In the genomic region with DNA sequence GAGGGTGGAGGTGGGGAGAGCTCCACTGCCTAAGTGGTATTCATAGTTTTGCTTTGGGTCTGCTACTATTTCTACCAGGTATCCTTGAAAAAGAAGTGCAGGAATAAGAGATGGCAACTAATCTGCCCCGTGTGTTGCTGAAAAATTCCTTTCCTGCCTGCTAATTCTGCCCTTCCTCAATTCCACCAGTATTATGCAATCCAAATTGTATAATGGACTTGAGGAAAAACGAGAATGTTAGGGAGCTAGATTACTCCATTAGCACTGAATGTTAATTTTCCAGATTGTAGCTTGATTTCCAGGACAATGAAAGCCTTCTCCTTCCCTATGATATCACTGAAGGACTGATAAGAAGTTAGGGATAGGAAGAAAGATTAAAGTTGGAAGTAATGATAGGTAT, we compare ENCODE assay signal across 19 cellular contexts. TPM values are rescaled to one million over a fixed set of nuclear protein-coding genes. Genes with fewer than 3 reads are reported as not detected.
DNase-seq lines count a peak whose midpoint lies in the region; ATAC-seq and TF ChIP-seq lines count a peak whose summit lies in the region.
"Had no signal": no experiment of that assay in that cellular context is flagged by ENCODE, and none has a peak within 500 bp of the region (broad histone marks: within the 10 kb centered on the region; RNA-seq: fewer than 3 reads in every experiment).

No MANE protein-coding gene starts in this region.

- intact Hi-C loops in dorsolateral prefrontal cortex (cut with DNase I) = no loop called here
- intact Hi-C loops in activated CD4-positive, alpha-beta T cell treated with anti-CD3 and anti-CD28 coated beads for 36 hours (cut with DNase I, micrococcal nuclease) = no loop called here

- no peak for TF ChIP-seq CTCF in SK-N-SH (IDR thresholded peaks at IDR 0.05)
- TF ChIP-seq CTCF in foreskin keratinocyte (conservative IDR thresholded peaks at IDR 0.05) = no peak
- no peak for TF ChIP-seq CTCF in smooth muscle cell (IDR thresholded peaks at IDR 0.05; ENCODE audit: borderline replicate concordance, insufficient read depth, poor library complexity, severe bottlenecking)
- no peak for TF ChIP-seq CTCF in dorsolateral prefrontal cortex (IDR thresholded peaks at IDR 0.05 in 54 of 56, conservative IDR thresholded peaks at IDR 0.05 in 2 of 56; ENCODE audit: low read depth in 1 of 56, partially characterized antibody in 56 of 56)

- no peaks in the 10 kb centered on the region for H4K20me1 ChIP-seq in GM23248 (ENCODE audit: insufficient read depth)
- peaks cover 38% of the 10 kb centered on the region for H4K20me1 ChIP-seq in SK-N-SH (ENCODE audit: insufficient read depth)
- peaks cover 79% of the 10 kb centered on the region for H4K20me1 ChIP-seq in smooth muscle cell (ENCODE audit: low read depth)

- H3K4me2 ChIP-seq in GM23248 (ENCODE audit: unreplicated experiment) = peak overlapping the region; percentile 73
- peak overlapping the region; percentile 64 for H3K4me2 ChIP-seq in SK-N-SH
- H3K4me2 ChIP-seq in smooth muscle cell = peak overlapping the region; percentile 75

- in situ Hi-C loops in GM23248 (cut with MboI) = no loop called here

- TF ChIP-seq EP300 in SK-N-SH (IDR thresholded peaks at IDR 0.05; ENCODE audit: borderline replicate concordance in 1 of 2, low read depth in 1 of 2, low read length in 1 of 2) = no peak

- peak; percentile 36 for DNase-seq in GM23248
- DNase-seq in SK-N-SH = no peak
- DNase-seq in foreskin keratinocyte = peak in 1 of 2 donors; percentile 25
- DNase-seq in smooth muscle cell (lab: John Stamatoyannopoulos, UW; ENCODE audit: unreplicated experiment) = no peak
- no peak for DNase-seq in dorsolateral prefrontal cortex
- DNase-seq in activated CD4-positive, alpha-beta T cell treated with anti-CD3 and anti-CD28 coated beads for 36 hours = no peak
- DNase-seq: activated CD4-positive, alpha-beta T cell treated with anti-CD3 and anti-CD28 coated beads, Interleukin-2, amount 50 U/mL, for 1 hour; CD8-positive, alpha-beta T cell; dermis blood vessel endothelial cell; GF-D8; MM.1S; NCI-H2171 treated with DMSO at 0.1 percent for 48 hours; retina; stimulated activated naive CD8-positive, alpha-beta T cell treated with anti-CD3 and anti-CD28 coated beads, Interleukin-15, amount 100 ng/mL, for 72 hours; T-helper 2 cell had no signal

- no peak overlapping the region for H3K27ac Mint-ChIP-seq in activated CD4-positive, alpha-beta T cell treated with anti-CD3 and anti-CD28 coated beads for 36 hours
- H3K27ac Mint-ChIP-seq: activated T-helper 2 cell treated with anti-CD3 and anti-CD28 coated beads, Interferon-gamma antibody, Interleukin-2, Interleukin-4, amounts not matched to agents 10 μg/mL and 5 μg/mL and 100 μg/mL, durations not matched to agents 14 hours and 24 hours and 36 hours; CD8-positive, alpha-beta T cell; stimulated activated naive CD8-positive, alpha-beta T cell treated with anti-CD3 and anti-CD28 coated beads, Interleukin-15, amount 100 ng/mL, for 72 hours had no signal

- H3K4me3 ChIP-seq in GM23248 (peak overlapping the region; percentile 17), SK-N-SH (ENCODE audit: low read depth in 2 of 2, low read length in 1 of 2) (peak overlapping the region in 1 of 2 experiments; percentile 31; a peak in 1 of 4 replicates), smooth muscle cell (no peak overlapping the region), dorsolateral prefrontal cortex (no peak overlapping the region)
- H3K4me3 ChIP-seq: gastrocnemius medialis, HAP-1 had no signal

- no peak overlapping the region for H2AFZ ChIP-seq in GM23248
- no peak overlapping the region for H2AFZ ChIP-seq in SK-N-SH (ENCODE audit: low read depth)
- no peak overlapping the region for H2AFZ ChIP-seq in smooth muscle cell (ENCODE audit: low read depth)

- H3K9me3 ChIP-seq in GM23248 (ENCODE audit: low read depth) (no peaks in the 10 kb centered on the region), SK-N-SH (no peaks in the 10 kb centered on the region), smooth muscle cell (replicated peaks; ENCODE audit: low read depth) (no peaks in the 10 kb centered on the region)
- H3K9me3 ChIP-seq: gastrocnemius medialis, HAP-1 had no signal

- POLR2A ChIA-PET in SK-N-SH (lab: Yijun Ruan, JAX) = no interaction called here
- POLR2A ChIA-PET in activated CD4-positive, alpha-beta T cell treated with anti-CD3 and anti-CD28 coated beads for 36 hours (lab: Charles Lee) = interaction anchor here (1.5 kb wide), 1 partner anchor 8 kb away, joined by 4 read pairs; no protein-coding TSS in a partner anchor

- H3K9me2 ChIP-seq in GM23248 (ENCODE audit: insufficient read depth) (no peaks in the 10 kb centered on the region), SK-N-SH (no peaks in the 10 kb centered on the region)

- ATAC-seq in foreskin keratinocyte (peak; percentile 10), GM19397 (IDR thresholded peaks at IDR 0.05; ENCODE audit: unreplicated experiment) (no peak)
- no peak for ATAC-seq in activated CD4-positive, alpha-beta T cell treated with anti-CD3 and anti-CD28 coated beads for 36 hours
- ATAC-seq: CD8-positive, alpha-beta T cell; stimulated activated naive CD8-positive, alpha-beta T cell treated with anti-CD3 and anti-CD28 coated beads, Interleukin-15, amount 100 ng/mL, for 72 hours had no signal

- CTCF ChIA-PET in SK-N-SH (lab: Yijun Ruan, JAX) = interaction anchor here (1.4 kb wide), 1 partner anchor 10 kb away, joined by 6 read pairs; no protein-coding TSS in a partner anchor
- CTCF ChIA-PET in activated CD4-positive, alpha-beta T cell treated with anti-CD3 and anti-CD28 coated beads for 36 hours (lab: Charles Lee) = interaction anchor here (0.9 kb wide), 1 partner anchor 9 kb away, joined by 3 read pairs; no protein-coding TSS in a partner anchor

- peaks cover 38% of the 10 kb centered on the region for H3K36me3 Mint-ChIP-seq in activated CD4-positive, alpha-beta T cell treated with anti-CD3 and anti-CD28 coated beads for 36 hours (ENCODE audit: low read depth)
- H3K36me3 Mint-ChIP-seq: CD8-positive, alpha-beta T cell had no signal

- TF ChIP-seq RAD21 in SK-N-SH (IDR thresholded peaks at IDR 0.05; ENCODE audit: low read length) = no peak

- H3K79me2 ChIP-seq in GM23248 (ENCODE audit: insufficient read depth) (peaks cover 63% of the 10 kb centered on the region), SK-N-SH (ENCODE audit: insufficient read depth) (peaks cover 91% of the 10 kb centered on the region), smooth muscle cell (ENCODE audit: low read depth) (peaks cover 54% of the 10 kb centered on the region)

- H3K4me1 ChIP-seq in GM23248 (ENCODE audit: insufficient read depth) (peaks cover 56% of the 10 kb centered on the region), SK-N-SH (ENCODE audit: control insufficient read depth in 1 of 2, insufficient read depth in 2 of 2, low read depth in 1 of 2, low read length in 1 of 2) (peaks cover 24 to 71% of the 10 kb centered on the region in 2 experiments), foreskin keratinocyte (peaks cover 12% of the 10 kb centered on the region), smooth muscle cell (ENCODE audit: low read depth) (peaks cover 36% of the 10 kb centered on the region)
- H3K4me1 ChIP-seq: HAP-1 had no signal

- H3K9ac ChIP-seq in GM23248 = no peak overlapping the region
- peak overlapping the region; percentile 44; the same call in 1 of the 2 replicates for H3K9ac ChIP-seq in SK-N-SH
- H3K9ac ChIP-seq in smooth muscle cell (ENCODE audit: low read depth) = peak overlapping the region; percentile 56

- H3F3A ChIP-seq in GM23248 (ENCODE audit: insufficient read depth) (peaks cover 54% of the 10 kb centered on the region), SK-N-SH (replicated peaks; ENCODE audit: insufficient read depth) (peaks cover 57% of the 10 kb centered on the region), smooth muscle cell (ENCODE audit: low read depth) (peaks cover 36% of the 10 kb centered on the region)

- no peaks in the 10 kb centered on the region for H3K36me3 ChIP-seq in GM23248 (ENCODE audit: low read depth)
- peaks cover 6 to 43% of the 10 kb centered on the region in 2 experiments for H3K36me3 ChIP-seq in SK-N-SH (replicated peaks in 1 of 2; ENCODE audit: control insufficient read depth in 1 of 2, insufficient read depth in 2 of 2, low read length in 1 of 2)
- no peaks in the 10 kb centered on the region for H3K36me3 ChIP-seq in smooth muscle cell (ENCODE audit: low read depth)
- H3K36me3 ChIP-seq: gastrocnemius medialis, HAP-1 had no signal

- no peak overlapping the region for H3K4me3 Mint-ChIP-seq in activated CD4-positive, alpha-beta T cell treated with anti-CD3 and anti-CD28 coated beads for 36 hours
- H3K4me3 Mint-ChIP-seq: CD8-positive, alpha-beta T cell; stimulated activated naive CD8-positive, alpha-beta T cell treated with anti-CD3 and anti-CD28 coated beads, Interleukin-15, amount 100 ng/mL, for 72 hours had no signal

- 3 to 11% methylated on average over 2 of the region's 2 CpGs for WGBS in GM23248 (ENCODE audit: low coverage in 1 of 2, low lambda C conversion rate in 2 of 2, missing lambda C conversion rate in 2 of 2), 2 experiments
- 25% methylated on average over 2 of the region's 2 CpGs for WGBS in SK-N-SH (ENCODE audit: low lambda C conversion rate)
- 2% methylated on average over 2 of the region's 2 CpGs for WGBS in smooth muscle cell (ENCODE audit: low lambda C conversion rate)

- no peaks in the 10 kb centered on the region for H3K9me3 Mint-ChIP-seq in activated CD4-positive, alpha-beta T cell treated with anti-CD3 and anti-CD28 coated beads for 36 hours (ENCODE audit: low read depth)
- H3K9me3 Mint-ChIP-seq: activated T-helper 2 cell treated with anti-CD3 and anti-CD28 coated beads, Interferon-gamma antibody, Interleukin-2, Interleukin-4, amounts not matched to agents 10 μg/mL and 5 μg/mL and 100 μg/mL, durations not matched to agents 14 hours and 24 hours and 36 hours; CD8-positive, alpha-beta T cell; stimulated activated naive CD8-positive, alpha-beta T cell treated with anti-CD3 and anti-CD28 coated beads, Interleukin-15, amount 100 ng/mL, for 72 hours had no signal

- H3K27ac ChIP-seq in GM23248 (peak overlapping the region; percentile 67), SK-N-SH (ENCODE audit: low read depth in 2 of 2, low read length in 1 of 2) (peak overlapping the region; percentile 74 to 92; a peak in 3 of 4 replicates), foreskin keratinocyte (no peak overlapping the region), smooth muscle cell (ENCODE audit: low read depth) (peak overlapping the region; percentile 91), dorsolateral prefrontal cortex (peak overlapping the region in 1 of 59 donors; percentile 18)

- H3K27me3 ChIP-seq in GM23248 (replicated peaks; ENCODE audit: insufficient read depth) (no peaks in the 10 kb centered on the region), SK-N-SH (ENCODE audit: insufficient read depth) (no peaks in the 10 kb centered on the region), foreskin keratinocyte (no peaks in the 10 kb centered on the region), smooth muscle cell (ENCODE audit: low read depth) (no peaks in the 10 kb centered on the region), dorsolateral prefrontal cortex (no peaks in the 10 kb centered on the region)
- H3K27me3 ChIP-seq: gastrocnemius medialis had no signal

- no peaks in the 10 kb centered on the region for H3K27me3 Mint-ChIP-seq in activated CD4-positive, alpha-beta T cell treated with anti-CD3 and anti-CD28 coated beads for 36 hours

- peaks cover 59% of the 10 kb centered on the region for H3K4me1 Mint-ChIP-seq in activated CD4-positive, alpha-beta T cell treated with anti-CD3 and anti-CD28 coated beads for 36 hours
- H3K4me1 Mint-ChIP-seq: stimulated activated naive CD8-positive, alpha-beta T cell treated with anti-CD3 and anti-CD28 coated beads, Interleukin-15, amount 100 ng/mL, for 72 hours had no signal

RNA-seq across cellular contexts. Expression of gene ADAM19, which starts 16.9 kb away (rescaled TPM):
- total RNA-seq in GM23248 (2014; rRNA removed; shearing (Covaris generic)) = 20.5 and 21.1 TPM in 2 replicates
- 18.1 and 18.8 TPM in 2 replicates for polyA plus RNA-seq in GM23248 (2016; fragmentation: Nextera tagmentation; extraction: Ambion mirVana)
- polyA plus RNA-seq in SK-N-SH (2012; rRNA removed) = 43.1 and 46.9 TPM in 2 replicates
- 33.7 and 41.3 TPM in 2 replicates for polyA plus RNA-seq in SK-N-SH (2012; cell fraction: cytosol; rRNA removed)
- polyA plus RNA-seq in SK-N-SH (2012; cell fraction: nucleus; rRNA removed) = 61.7 and 79.6 TPM in 2 replicates
- total RNA-seq in foreskin keratinocyte = 9.1 and 31.0 TPM in 2 replicates
- 3.8 and 11.9 TPM in 2 replicates for polyA plus RNA-seq in foreskin keratinocyte
- total RNA-seq in smooth muscle cell = 112 and 117 TPM in 2 replicates
- polyA plus RNA-seq in smooth muscle cell = 62.2 and 62.6 TPM in 2 replicates
- total RNA-seq in dorsolateral prefrontal cortex = 10 to 100 TPM in 82 of 120 experiments, 1 to 10 TPM in 38; 6.7 to 17.9 (median 11.0) TPM
- 10 to 100 TPM; 63.6 to 69.5 TPM for total RNA-seq in activated CD4-positive, alpha-beta T cell treated with anti-CD3 and anti-CD28 coated beads for 36 hours
